ENCODE assay signal across 15 cellular contexts in genomic region chr5:136073714-136074113, GRCh38. TPM values are rescaled to one million over a fixed set of nuclear protein-coding genes. Genes with fewer than 3 reads are reported as not detected.
DNase-seq lines count a peak whose midpoint lies in the region; ATAC-seq, FAIRE-seq and TF ChIP-seq lines count a peak whose summit lies in the region.
"Had no signal": no experiment of that assay in that cellular context is flagged by ENCODE, and none has a peak within 500 bp of the region (broad histone marks: within the 10 kb centered on the region; RNA-seq: fewer than 3 reads in every experiment).

No MANE protein-coding gene starts in this region.

- ATAC-seq in activated CD8-positive, alpha-beta memory T cell treated with anti-CD3 and anti-CD28 coated beads, Interleukin-2, amount 10 ng/mL, durations not matched to agents 7 days and 5 days: no peak
- ATAC-seq in GM21723 (IDR thresholded peaks at IDR 0.05; ENCODE audit: unreplicated experiment) (peak; percentile 81), HG03159 (IDR thresholded peaks at IDR 0.05; ENCODE audit: unreplicated experiment) (peak; percentile 75)
- ATAC-seq: body of pancreas, PC-3 had no signal

- CTCF ChIA-PET in activated CD8-positive, alpha-beta memory T cell treated with anti-CD3 and anti-CD28 coated beads, Interleukin-2, amount 10 ng/mL, durations not matched to agents 7 days and 5 days (lab: Charles Lee): no interaction called here

- H3K9me3 ChIP-seq in kidney (ENCODE audit: control insufficient read depth in 1 of 2, low read length in 2 of 2) (no peaks in the 10 kb centered on the region), HAP-1 (no peaks in the 10 kb centered on the region)
- H3K9me3 ChIP-seq: body of pancreas had no signal

- H3K27ac ChIP-seq in kidney (ENCODE audit: low read depth in 2 of 2, low read length in 2 of 2): no peak overlapping the region
- H3K27ac ChIP-seq: body of pancreas, hepatocyte, right atrium auricular region had no signal

- no peak overlapping the region for H3K4me3 Mint-ChIP-seq in activated CD8-positive, alpha-beta memory T cell treated with anti-CD3 and anti-CD28 coated beads, Interleukin-2, amount 10 ng/mL, durations not matched to agents 7 days and 5 days
- no peak overlapping the region for H3K4me3 Mint-ChIP-seq in type B pancreatic cell

- intact Hi-C loops in kidney (cut with DNase I) (no loop called here), cardiac septum (cut with DNase I) (no loop called here)

- H3K4me1 Mint-ChIP-seq in activated CD8-positive, alpha-beta memory T cell treated with anti-CD3 and anti-CD28 coated beads, Interleukin-2, amount 10 ng/mL, durations not matched to agents 7 days and 5 days: no peaks in the 10 kb centered on the region
- H3K4me1 Mint-ChIP-seq in type B pancreatic cell (ENCODE audit: unreplicated experiment): peaks cover 4% of the 10 kb centered on the region

- H3K36me3 Mint-ChIP-seq in activated CD8-positive, alpha-beta memory T cell treated with anti-CD3 and anti-CD28 coated beads, Interleukin-2, amount 10 ng/mL, durations not matched to agents 7 days and 5 days: no peaks in the 10 kb centered on the region
- no peaks in the 10 kb centered on the region for H3K36me3 Mint-ChIP-seq in type B pancreatic cell

- H3K4me3 ChIP-seq in kidney (ENCODE audit: low read length in 2 of 2) (no peak overlapping the region), HAP-1 (no peak overlapping the region)
- H3K4me3 ChIP-seq: body of pancreas, hepatocyte, right atrium auricular region had no signal

- H3K27ac Mint-ChIP-seq in activated CD8-positive, alpha-beta memory T cell treated with anti-CD3 and anti-CD28 coated beads, Interleukin-2, amount 10 ng/mL, durations not matched to agents 7 days and 5 days: no peak overlapping the region
- no peak overlapping the region for H3K27ac Mint-ChIP-seq in type B pancreatic cell

- TF ChIP-seq CTCF in type B pancreatic cell (conservative IDR thresholded peaks at IDR 0.05): no peak
- no peak for TF ChIP-seq CTCF in kidney (IDR thresholded peaks at IDR 0.05; ENCODE audit: borderline replicate concordance, extremely low read depth, insufficient read depth)

- DNase-seq in activated CD8-positive, alpha-beta memory T cell treated with anti-CD3 and anti-CD28 coated beads, Interleukin-2, amount 10 ng/mL, durations not matched to agents 7 days and 5 days: peak; percentile 31
- DNase-seq in activated CD8-positive, alpha-beta memory T cell treated with anti-CD3 and anti-CD28 coated beads for 24 hours: no peak
- DNase-seq in type B pancreatic cell (ENCODE audit: extremely low spot score, unreplicated experiment) (peak; percentile 42), kidney (no peak), cardiac septum (ENCODE audit: low spot score) (no peak), HAP-1 (ENCODE audit: low spot score in 2 of 2) (no peak)
- DNase-seq: 8988T, body of pancreas, mesenchymal stem cell, NCI-H187 treated with DMSO at 0.1 percent for 48 hours, PC-3 had no signal

- H3K4me1 ChIP-seq in kidney (ENCODE audit: control insufficient read depth in 1 of 2, insufficient read depth in 1 of 2, low read depth in 1 of 2, low read length in 2 of 2): no peaks in the 10 kb centered on the region
- H3K4me1 ChIP-seq in HAP-1: no peaks in the 10 kb centered on the region
- H3K4me1 ChIP-seq: body of pancreas had no signal

- no peak overlapping the region for H3K9ac ChIP-seq in kidney (ENCODE audit: low read length in 2 of 2)

- no peaks in the 10 kb centered on the region for H3K9me3 Mint-ChIP-seq in activated CD8-positive, alpha-beta memory T cell treated with anti-CD3 and anti-CD28 coated beads, Interleukin-2, amount 10 ng/mL, durations not matched to agents 7 days and 5 days (ENCODE audit: low read depth)
- H3K9me3 Mint-ChIP-seq in type B pancreatic cell: peaks cover 11% of the 10 kb centered on the region

- in situ Hi-C loops in HAP-1 (cut with MboI; ENCODE audit: low sequenced_read_pairs): no loop called here

- no peaks in the 10 kb centered on the region for H3K36me3 ChIP-seq in kidney (ENCODE audit: control insufficient read depth in 1 of 2, insufficient read depth in 2 of 2, low read length in 2 of 2)
- no peaks in the 10 kb centered on the region for H3K36me3 ChIP-seq in HAP-1 (replicated peaks)
- H3K36me3 ChIP-seq: right atrium auricular region had no signal

- no peak for FAIRE-seq in kidney (lab: Jason Lieb, UNC)

- no peaks in the 10 kb centered on the region for H3K27me3 ChIP-seq in HAP-1 (ENCODE audit: low read depth)
- H3K27me3 ChIP-seq: body of pancreas, hepatocyte, right atrium auricular region had no signal

- H3K27me3 Mint-ChIP-seq in activated CD8-positive, alpha-beta memory T cell treated with anti-CD3 and anti-CD28 coated beads, Interleukin-2, amount 10 ng/mL, durations not matched to agents 7 days and 5 days: peaks cover 32% of the 10 kb centered on the region
- peaks cover 15% of the 10 kb centered on the region for H3K27me3 Mint-ChIP-seq in type B pancreatic cell

RNA-seq across cellular contexts. Expression of gene TGFBI, which starts 44.9 kb away (rescaled TPM):
- total RNA-seq in activated CD8-positive, alpha-beta memory T cell treated with anti-CD3 and anti-CD28 coated beads, Interleukin-2, amount 10 ng/mL, durations not matched to agents 7 days and 5 days: under 1 TPM; 0.26 to 0.42 TPM
- total RNA-seq in type B pancreatic cell (ENCODE audit: low replicate concordance): 71.4 and 302 TPM in 2 replicates
- 78.5 TPM for total RNA-seq in kidney
- polyA plus RNA-seq in kidney (ENCODE audit: insufficient read depth, low read depth, low replicate concordance): 36.4 TPM
- 46.9 TPM for total RNA-seq in cardiac septum

RNA-seq across cellular contexts. Expression of gene SMAD5, which starts 58.9 kb away (rescaled TPM):
- 10 to 100 TPM; 16.8 to 21.8 TPM for total RNA-seq in activated CD8-positive, alpha-beta memory T cell treated with anti-CD3 and anti-CD28 coated beads, Interleukin-2, amount 10 ng/mL, durations not matched to agents 7 days and 5 days
- total RNA-seq in type B pancreatic cell (ENCODE audit: low replicate concordance): 69.1 and 80.0 TPM in 2 replicates
- total RNA-seq in kidney: 67.7 TPM
- 9.9 TPM for polyA plus RNA-seq in kidney (ENCODE audit: insufficient read depth, low read depth, low replicate concordance)
- total RNA-seq in cardiac septum: 45.9 TPM

Comparison
In these comparisons a context has a peak if more than half of its experiments do, and no peak if none do; other contexts are left out.
1. DNase-seq: peak in activated CD8-positive, alpha-beta memory T cell treated with anti-CD3 and anti-CD28 coated beads, Interleukin-2, amount 10 ng/mL, durations not matched to agents 7 days and 5 days (single experiment) and type B pancreatic cell (single experiment); none in activated CD8-positive, alpha-beta memory T cell treated with anti-CD3 and anti-CD28 coated beads for 24 hours (single experiment), kidney (single experiment), cardiac septum (single experiment) and HAP-1 (0 of 2).
2. RNA of gene TGFBI, which starts 44.9 kb away (total RNA-seq): 71.4 to 302 TPM in type B pancreatic cell, 78.5 TPM in kidney (single experiment) and 46.9 TPM in cardiac septum (single experiment); 0.26 to 0.42 TPM in activated CD8-positive, alpha-beta memory T cell treated with anti-CD3 and anti-CD28 coated beads, Interleukin-2, amount 10 ng/mL, durations not matched to agents 7 days and 5 days; every median in the first group is over 10 times any median in the second.